ENCODE assay signal across 11 cellular contexts in the genomic region with DNA sequence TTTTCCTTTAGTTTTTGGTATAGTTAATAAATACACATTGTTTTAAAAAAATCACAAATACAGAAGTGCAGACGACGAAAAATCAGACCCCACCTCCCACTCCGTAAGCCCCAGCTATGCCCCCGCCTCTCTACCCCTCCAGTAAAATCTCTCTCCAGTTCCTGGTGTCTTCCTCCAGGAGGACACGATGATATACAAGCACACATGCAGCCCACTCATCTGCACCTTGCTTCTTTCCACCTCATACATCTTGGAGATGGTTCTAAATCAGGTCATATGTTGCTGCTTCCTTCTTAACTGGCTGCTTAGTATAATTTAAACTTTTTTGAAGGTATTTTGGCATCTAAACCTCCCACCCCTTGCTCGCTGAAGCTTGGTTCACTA. TPM values are rescaled to one million over a fixed set of nuclear protein-coding genes. Genes with fewer than 3 reads are reported as not detected.
A peak's percentile ranks its signal among the peaks of the same experiment; 100 is the strongest.
DNase-seq lines count a peak whose midpoint lies in the region; ATAC-seq and TF ChIP-seq lines count a peak whose summit lies in the region.
"Had no signal": no experiment of that assay in that cellular context is flagged by ENCODE, and none has a peak within 500 bp of the region (broad histone marks: within the 10 kb centered on the region; RNA-seq: fewer than 3 reads in every experiment).

No MANE protein-coding gene starts in this region.

- H3K27me3 ChIP-seq in H7 (ENCODE audit: control insufficient read depth, insufficient read depth, low read length) (peaks cover 60% of the 10 kb centered on the region), smooth muscle cell (ENCODE audit: low read depth) (no peaks in the 10 kb centered on the region), SJCRH30 (no peaks in the 10 kb centered on the region)

- H3K9me3 Mint-ChIP-seq in glutamatergic neuron (ENCODE audit: unreplicated experiment), result peaks cover 2% of the 10 kb centered on the region

- no peak overlapping the region for H3K9ac ChIP-seq in smooth muscle cell (ENCODE audit: low read depth)

- H3K36me3 ChIP-seq in H7 (replicated peaks; ENCODE audit: control insufficient read depth, insufficient read depth, low read length) (no peaks in the 10 kb centered on the region), smooth muscle cell (ENCODE audit: low read depth) (no peaks in the 10 kb centered on the region), SJCRH30 (no peaks in the 10 kb centered on the region)

- H3K36me3 Mint-ChIP-seq in glutamatergic neuron (ENCODE audit: unreplicated experiment), result no peaks in the 10 kb centered on the region

- peaks cover 11% of the 10 kb centered on the region for H3K27me3 Mint-ChIP-seq in glutamatergic neuron (ENCODE audit: unreplicated experiment)

- DNase-seq in H7 (peak; percentile 70), NCI-H69 (lab: John Stamatoyannopoulos, UW) (peak; percentile 51), glutamatergic neuron (no peak), smooth muscle cell (lab: John Stamatoyannopoulos, UW; ENCODE audit: unreplicated experiment) (no peak), COLO668 (lab: John Stamatoyannopoulos, UW; ENCODE audit: unreplicated experiment) (no peak), SJCRH30 (no peak)
- DNase-seq: activated effector memory CD4-positive, alpha-beta T cell treated with anti-CD3 and anti-CD28 coated beads, Interleukin-2, amount 50 U/mL, for 16 hours; mesenchymal stem cell; NCI-H2171 treated with DMSO at 0.1 percent for 48 hours had no signal

- H3K4me3 ChIP-seq in H7 (ENCODE audit: insufficient read depth, low read depth, low read length) (peak overlapping the region; percentile 16), smooth muscle cell (peak overlapping the region; percentile 64), SJCRH30 (no peak overlapping the region)

- H3F3A ChIP-seq in smooth muscle cell (ENCODE audit: low read depth), result peaks cover 3% of the 10 kb centered on the region

- peaks cover 23% of the 10 kb centered on the region for H3K79me2 ChIP-seq in smooth muscle cell (ENCODE audit: low read depth)

- no peak for TF ChIP-seq CTCF in glutamatergic neuron (IDR thresholded peaks at IDR 0.05; ENCODE audit: partially characterized antibody, unreplicated experiment)
- TF ChIP-seq CTCF in smooth muscle cell (IDR thresholded peaks at IDR 0.05; ENCODE audit: borderline replicate concordance, insufficient read depth, poor library complexity, severe bottlenecking), result no peak

- no peaks in the 10 kb centered on the region for H4K20me1 ChIP-seq in smooth muscle cell (ENCODE audit: low read depth)

- ATAC-seq in HG02642 (IDR thresholded peaks at IDR 0.05; ENCODE audit: poor library complexity, unreplicated experiment), result no peak

- peak overlapping the region; percentile 96 for H3K4me2 ChIP-seq in smooth muscle cell

- no peak overlapping the region for H2AFZ ChIP-seq in smooth muscle cell (ENCODE audit: low read depth)

- H3K9me3 ChIP-seq in smooth muscle cell (replicated peaks; ENCODE audit: low read depth) (no peaks in the 10 kb centered on the region), SJCRH30 (replicated peaks) (no peaks in the 10 kb centered on the region)

- H3K4me1 ChIP-seq in smooth muscle cell (ENCODE audit: low read depth), result peaks cover 63% of the 10 kb centered on the region
- peaks cover 48% of the 10 kb centered on the region for H3K4me1 ChIP-seq in SJCRH30

- peak overlapping the region; percentile 31 for H3K4me3 Mint-ChIP-seq in glutamatergic neuron (ENCODE audit: unreplicated experiment)

- WGBS in smooth muscle cell (ENCODE audit: low lambda C conversion rate), result 38% methylated on average over 6 of the region's 6 CpGs

- H3K4me1 Mint-ChIP-seq in glutamatergic neuron (ENCODE audit: low read depth, unreplicated experiment), result peaks cover 37% of the 10 kb centered on the region

- H3K27ac Mint-ChIP-seq in glutamatergic neuron (ENCODE audit: unreplicated experiment), result no peak overlapping the region

- H3K27ac ChIP-seq in smooth muscle cell (ENCODE audit: low read depth), result no peak overlapping the region
- H3K27ac ChIP-seq in SJCRH30, result no peak overlapping the region

RNA-seq across cellular contexts. Expression of a gene that starts 2.7 kb away (rescaled TPM):
- 43.9 and 58.4 TPM in 2 replicates for total RNA-seq in H7 (2014; rRNA removed; shearing (Covaris generic))
- total RNA-seq in glutamatergic neuron (ENCODE audit: unreplicated experiment) (8.7 TPM), smooth muscle cell (18.1 and 19.0 TPM in 2 replicates)
- 28.3 and 37.3 TPM in 2 replicates for polyA plus RNA-seq in smooth muscle cell
- 14.6 and 15.6 TPM in 2 replicates for total RNA-seq in SJCRH30 (2014; rRNA removed; shearing (Covaris generic))
- total RNA-seq: osteocyte had no signal

Comparison
In these comparisons a context has a peak if more than half of its experiments do, and no peak if none do; other contexts are left out.
1. DNase-seq: peak in H7 (single experiment) and NCI-H69 (single experiment); none in glutamatergic neuron (single experiment), smooth muscle cell (single experiment), COLO668 (single experiment) and SJCRH30 (0 of 2).